Comparison of ENCODE assay signal across 20 cellular contexts in genomic region chr2:242015366-242016065, GRCh38.
DNase-seq lines count a peak whose midpoint lies in the region; ATAC-seq and TF ChIP-seq lines count a peak whose summit lies in the region.
"Had no signal": no experiment of that assay in that cellular context is flagged by ENCODE, and none has a peak within 500 bp of the region (broad histone marks: within the 10 kb centered on the region; RNA-seq: fewer than 3 reads in every experiment).

No MANE protein-coding gene starts in this region.

- H2AFZ ChIP-seq in Loucy (ENCODE audit: low read length): no peak overlapping the region

- no peak for TF ChIP-seq EP300 in transverse colon (IDR thresholded peaks at IDR 0.05; ENCODE audit: low read depth)

- H3K4me2 ChIP-seq in BLaER1 treated with 17β-estradiol and CSF1 and Interleukin-3, amounts not matched to agents 10 nM and 100 nM: peak overlapping the region in 8 of 11 experiments; percentile 18 to 61 (median 42); a peak in 11 of 22 replicates
- peak overlapping the region; percentile 1 for H3K4me2 ChIP-seq in Loucy (ENCODE audit: low read depth, low read length, poor library complexity, severe bottlenecking)

- no peaks in the 10 kb centered on the region for H3K79me2 ChIP-seq in Loucy (ENCODE audit: insufficient read depth, low read length)

- TF ChIP-seq POLR2A in transverse colon (IDR thresholded peaks at IDR 0.05): no peak

- H3K9ac ChIP-seq in BLaER1 treated with 17β-estradiol and CSF1 and Interleukin-3, amounts not matched to agents 10 nM and 100 nM: no peak overlapping the region
- H3K9ac ChIP-seq in Loucy (ENCODE audit: low read depth, low read length, poor library complexity, severe bottlenecking): peak overlapping the region; percentile 40

- peaks cover 0 to 44% (median 18%) of the 10 kb centered on the region in 11 experiments; a peak in 13 of 22 replicates for H3K9me3 ChIP-seq in BLaER1 treated with 17β-estradiol and CSF1 and Interleukin-3, amounts not matched to agents 10 nM and 100 nM (replicated peaks in 1 of 11)
- no peaks in the 10 kb centered on the region for H3K9me3 ChIP-seq in Loucy (ENCODE audit: insufficient read depth, low read depth, low read length)
- H3K9me3 ChIP-seq in transverse colon: no peaks in the 10 kb centered on the region
- H3K9me3 ChIP-seq: Peyer's patch had no signal

- H3F3A ChIP-seq in Loucy (ENCODE audit: low read depth): peaks cover 16% of the 10 kb centered on the region

- H3K27ac ChIP-seq in BLaER1 treated with 17β-estradiol and CSF1 and Interleukin-3, amounts not matched to agents 10 nM and 100 nM: no peak overlapping the region
- H3K27ac ChIP-seq in transverse colon: no peak overlapping the region
- H3K27ac ChIP-seq: Peyer's patch, SK-N-MC had no signal

- intact Hi-C loops in transverse colon (cut with DNase I; ENCODE audit: low total_unique reads): no loop called here

- WGBS in transverse colon (ENCODE audit: low coverage in 1 of 2), 2 donors: 74 to 75% methylated on average over 4 to 8 of the region's 8 CpGs

- peaks cover 0 to 6% (median 0%) of the 10 kb centered on the region in 11 experiments; a peak in 7 of 22 replicates for H3K27me3 ChIP-seq in BLaER1 treated with 17β-estradiol and CSF1 and Interleukin-3, amounts not matched to agents 10 nM and 100 nM
- H3K27me3 ChIP-seq in Loucy (ENCODE audit: insufficient read depth, low read length, poor library complexity, severe bottlenecking) (no peaks in the 10 kb centered on the region), transverse colon (no peaks in the 10 kb centered on the region)
- H3K27me3 ChIP-seq: Peyer's patch had no signal

- H3K4me3 ChIP-seq in BLaER1 treated with 17β-estradiol and CSF1 and Interleukin-3, amounts not matched to agents 10 nM and 100 nM: no peak overlapping the region
- H3K4me3 ChIP-seq in Loucy (ENCODE audit: low read length, poor library complexity, severe bottlenecking) (no peak overlapping the region), transverse colon (no peak overlapping the region)
- H3K4me3 ChIP-seq: Peyer's patch, SK-N-MC had no signal

- ATAC-seq in left lobe of liver: no peak
- no peak for ATAC-seq in HG03039 (IDR thresholded peaks at IDR 0.05; ENCODE audit: unreplicated experiment)

- H3K36me3 ChIP-seq in BLaER1 treated with 17β-estradiol and CSF1 and Interleukin-3, amounts not matched to agents 10 nM and 100 nM: no peaks in the 10 kb centered on the region
- H3K36me3 ChIP-seq in Loucy (ENCODE audit: insufficient read depth, low read length) (no peaks in the 10 kb centered on the region), transverse colon (no peaks in the 10 kb centered on the region)
- H3K36me3 ChIP-seq: Peyer's patch had no signal

- TF ChIP-seq CTCF in Loucy (conservative IDR thresholded peaks at IDR 0.05; ENCODE audit: low read length) (no peak), transverse colon (IDR thresholded peaks at IDR 0.05) (no peak)

- H4K20me1 ChIP-seq in BLaER1 treated with 17β-estradiol and CSF1 and Interleukin-3, amounts not matched to agents 10 nM and 100 nM: peaks cover 0 to 10% (median 0%) of the 10 kb centered on the region in 11 experiments; a peak in 1 of 22 replicates
- no peaks in the 10 kb centered on the region for H4K20me1 ChIP-seq in Loucy (ENCODE audit: insufficient read depth, low read length, poor library complexity, severe bottlenecking)

- H3K4me1 ChIP-seq in BLaER1 treated with 17β-estradiol and CSF1 and Interleukin-3, amounts not matched to agents 10 nM and 100 nM: peaks cover 10 to 54% (median 27%) of the 10 kb centered on the region in 10 experiments
- H3K4me1 ChIP-seq in Loucy (ENCODE audit: insufficient read depth, low read length, poor library complexity, severe bottlenecking): peaks cover 18% of the 10 kb centered on the region
- no peaks in the 10 kb centered on the region for H3K4me1 ChIP-seq in transverse colon
- H3K4me1 ChIP-seq: Peyer's patch had no signal

- DNase-seq in left lobe of liver (ENCODE audit: low spot score): peak; percentile 38
- DNase-seq in transverse colon: peak; percentile 13
- no peak for DNase-seq in NCI-H774 (lab: John Stamatoyannopoulos, UW)
- DNase-seq in NCI-H1417 (lab: John Stamatoyannopoulos, UW): no peak
- DNase-seq: ACHN, DMS79, H7, HFFc6, KG1, NCI-H1048, NCI-H146, NCI-H2029 treated with DMSO at 0.1 percent for 48 hours, NCI-H2171, NCI-H446, NCI-H526 treated with DMSO at 0.1 percent for 48 hours had no signal

- in situ Hi-C loops in transverse colon (cut with MboI; ENCODE audit: low pct_ligation_motif_present in 1 of 4, low pct_unique_long_range_greater_than_20kb in 1 of 4, low sequenced_read_pairs in 3 of 4): no loop called here

- H3K9me2 ChIP-seq in Loucy (replicated peaks; ENCODE audit: low read depth, low read length): no peaks in the 10 kb centered on the region

Comparison
In these comparisons a context has a peak if more than half of its experiments do, and no peak if none do; other contexts are left out.
1. DNase-seq: peak in left lobe of liver (single experiment) and transverse colon (single experiment); none in NCI-H774 (single experiment) and NCI-H1417 (0 of 3).